Comparison of ENCODE assay signal across 8 cellular contexts in the genomic region with DNA sequence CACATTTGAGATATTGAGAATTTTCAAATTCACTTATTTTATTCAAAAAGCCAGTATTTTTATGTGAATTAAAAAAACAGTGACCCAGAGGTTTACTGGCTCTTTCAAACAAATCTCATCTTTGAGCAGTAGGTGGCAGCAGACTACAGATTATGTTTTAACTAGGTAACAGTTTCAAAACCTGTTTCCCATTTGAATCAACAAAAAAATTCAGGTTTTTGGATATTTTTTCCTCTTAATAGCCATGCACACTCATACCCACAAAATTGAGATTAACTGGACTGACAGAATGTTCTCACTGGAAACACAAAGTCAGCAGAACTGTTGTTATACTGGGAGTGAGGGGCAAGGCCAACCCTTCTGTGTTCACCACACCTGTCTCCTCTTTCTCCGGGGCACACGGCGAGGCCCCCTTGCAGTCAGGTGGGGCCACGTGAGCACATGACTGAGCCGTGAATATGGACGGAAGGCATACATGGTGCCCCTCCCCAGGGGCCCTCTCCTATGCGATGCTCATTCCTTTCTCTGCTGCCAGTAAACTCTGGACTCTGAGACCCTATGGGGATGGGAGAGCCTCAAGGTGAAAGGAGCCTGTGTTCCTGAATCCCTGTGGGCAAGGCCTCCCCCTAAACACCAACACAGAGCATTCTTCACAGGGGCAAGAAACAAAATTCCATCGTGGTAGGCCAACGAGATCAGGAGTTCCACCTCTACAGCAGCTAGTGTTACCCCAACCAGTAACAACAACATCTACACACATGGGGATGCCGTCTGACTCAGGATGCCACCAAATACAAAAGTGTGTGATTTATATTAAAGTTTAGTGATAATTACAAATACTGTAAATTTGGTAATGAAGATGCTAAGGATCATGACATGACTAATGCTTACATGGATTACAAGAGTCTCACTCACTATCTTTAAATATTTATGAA.
DNase-seq lines count a peak whose midpoint lies in the region; ATAC-seq, FAIRE-seq and TF ChIP-seq lines count a peak whose summit lies in the region.

No MANE protein-coding gene starts in this region.

- peaks cover 0 to 18% (median 7%) of the 10 kb centered on the region in 4 experiments; a peak in 4 of 8 replicates for H3K36me3 ChIP-seq in H1 (ENCODE audit: control insufficient read depth in 2 of 4, insufficient read depth in 4 of 4, low read length in 3 of 4)

- TF ChIP-seq CTCF in GM12872 (IDR thresholded peaks at IDR 0.05; ENCODE audit: insufficient read depth, low read depth, low read length): peak; percentile 55; the same call in 2 of the 3 replicates
- TF ChIP-seq CTCF in H1 (IDR thresholded peaks at IDR 0.05; ENCODE audit: control extremely low read depth in 1 of 3, insufficient read depth in 1 of 3, low read depth in 1 of 3, low read length in 3 of 3): peak in 2 of 3 experiments; percentile 50 to 57; a peak in 2 of 4 replicates

- H3K4me1 ChIP-seq in H1 (replicated peaks in 1 of 4; ENCODE audit: control insufficient read depth in 3 of 4, insufficient read depth in 4 of 4, low read length in 3 of 4): peaks cover 2 to 6% (median 5%) of the 10 kb centered on the region in 4 experiments; a peak in 4 of 7 replicates

- H2BK15ac ChIP-seq in H1 (ENCODE audit: low read length): no peak overlapping the region

- H2BK12ac ChIP-seq in H1 (ENCODE audit: low read depth, low read length): no peak overlapping the region

- no peak for TF ChIP-seq EP300 in H1 (IDR thresholded peaks at IDR 0.05; ENCODE audit: borderline replicate concordance in 1 of 2, low read depth in 2 of 2, low read length in 2 of 2)

- peak overlapping the region; percentile 12; the same call in 1 of the 2 replicates for H2AFZ ChIP-seq in H1 (ENCODE audit: low read length)

- no peaks in the 10 kb centered on the region for H3K9me3 ChIP-seq in H1 (ENCODE audit: insufficient read depth in 2 of 2, low read depth in 1 of 2, low read length in 1 of 2)

- H4K8ac ChIP-seq in H1 (ENCODE audit: extremely low read depth, insufficient read depth, low read length): no peak overlapping the region

- H3K23ac ChIP-seq in H1 (ENCODE audit: insufficient read length): no peak overlapping the region

- H3K4me3 ChIP-seq in H1 (ENCODE audit: extremely low read depth in 1 of 4, insufficient read depth in 2 of 4, low read depth in 3 of 4, low read length in 4 of 4): no peak overlapping the region

- no peaks in the 10 kb centered on the region for H3K79me1 ChIP-seq in H1 (ENCODE audit: low read depth, low read length)

- H4K5ac ChIP-seq in H1 (ENCODE audit: insufficient read length, low read depth, low read length): no peak overlapping the region

- H3K27ac ChIP-seq in H1 (ENCODE audit: low read depth, low read length): no peak overlapping the region; the same call in 1 of the 2 replicates

- no peak overlapping the region for H2BK5ac ChIP-seq in H1 (ENCODE audit: low read depth, low read length)

- POLR2A ChIA-PET in H1 (lab: Charles Lee; ENCODE audit: partially characterized antibody): no interaction called here

- no peak overlapping the region for H3K18ac ChIP-seq in H1 (ENCODE audit: extremely low read depth, low read length)

- no peaks in the 10 kb centered on the region for H4K20me1 ChIP-seq in H1 (replicated peaks in 1 of 2; ENCODE audit: control insufficient read depth in 1 of 2, insufficient read depth in 2 of 2, low read length in 2 of 2)

- H3K9ac ChIP-seq in H1 (replicated peaks in 1 of 4; ENCODE audit: extremely low read depth in 1 of 4, low read depth in 3 of 4, low read length in 3 of 4): 0 out of 7 replicates have a peak overlapping the region, but pooled peaks of 1 of the 4 experiments have one; percentile 2

- H3K4ac ChIP-seq in H1 (replicated peaks; ENCODE audit: insufficient read length, low read depth, low read length): no peak overlapping the region

- no peak overlapping the region for H3K56ac ChIP-seq in H1 (replicated peaks; ENCODE audit: insufficient read length, low read depth, low read length)

- no peak overlapping the region for H2BK120ac ChIP-seq in H1 (replicated peaks; ENCODE audit: low read depth, low read length)

- H2BK20ac ChIP-seq in H1 (ENCODE audit: low read length): no peak overlapping the region

- peak; percentile 76 to 80 for TF ChIP-seq RAD21 in H1 (IDR thresholded peaks at IDR 0.05 in 1 of 2, conservative IDR thresholded peaks at IDR 0.05 in 1 of 2; ENCODE audit: low read depth in 2 of 2, low read length in 2 of 2)

- H3K23me2 ChIP-seq in H1 (ENCODE audit: low read depth, low read length): no peaks in the 10 kb centered on the region; the same call in 1 of the 2 replicates

- no peaks in the 10 kb centered on the region for H3K79me2 ChIP-seq in H1 (ENCODE audit: control insufficient read depth in 1 of 2, insufficient read depth in 2 of 2, low read length in 2 of 2)

- TF ChIP-seq POLR2A in H1 (IDR thresholded peaks at IDR 0.05; ENCODE audit: control extremely low read depth in 1 of 2, low read depth in 2 of 2, low read length in 2 of 2): no peak

- no peak overlapping the region for H3K14ac ChIP-seq in H1 (ENCODE audit: insufficient read length)

- WGBS in H1 (ENCODE audit: extremely low coverage in 1 of 2, insufficient coverage in 1 of 2, insufficient read length in 1 of 2, insufficient replicate concordance in 2 of 2, low coverage in 1 of 2, low lambda C conversion rate in 2 of 2, missing lambda C conversion rate in 1 of 2), 2 experiments: 65% methylated on average over 10 of the region's 10 CpGs; no CpG with 5 or more reads in 1 of the 2 experiments

- no peak overlapping the region for H2AK5ac ChIP-seq in H1 (ENCODE audit: low read depth, low read length)

- ATAC-seq in GM19463 (IDR thresholded peaks at IDR 0.05; ENCODE audit: unreplicated experiment) (no peak), GM21381 (IDR thresholded peaks at IDR 0.05; ENCODE audit: unreplicated experiment) (no peak)

- no peak overlapping the region for H4K91ac ChIP-seq in H1 (replicated peaks; ENCODE audit: insufficient read length, low read length)

- H3K27me3 ChIP-seq in H1 (replicated peaks in 1 of 4; ENCODE audit: control insufficient read depth in 3 of 4, extremely low read depth in 1 of 4, insufficient read depth in 3 of 4, low read length in 3 of 4): no peaks in the 10 kb centered on the region

- DNase-seq in AML-193 (lab: John Stamatoyannopoulos, UW): peak; percentile 47 to 66
- peak; percentile 2 for DNase-seq in NCI-H1105 (lab: John Stamatoyannopoulos, UW)
- peak in 3 of 5 donors; percentile 37 to 61 (median 60) for DNase-seq in T-helper 1 cell
- peak in 1 of 2 experiments; percentile 63 for DNase-seq in H1 (ENCODE audit: low read depth in 1 of 2, low spot score in 2 of 2)
- DNase-seq in middle frontal gyrus (ENCODE audit: extremely low spot score, low spot score): peak; percentile 71

- CTCF ChIA-PET in H1 (lab: Charles Lee; ENCODE audit: partially characterized antibody): interaction anchor here (0.7 to 3.3 kb wide), 20 partner anchors 15 to 314 kb away, joined by 3 to 19 read pairs (median 4); partner anchors contain the start of gene MYL12A

- peak; percentile 36 for FAIRE-seq in H1 (lab: Jason Lieb, UNC)

- peak overlapping the region in 1 of 2 experiments; percentile 16; a peak in 1 of 4 replicates for H3K4me2 ChIP-seq in H1 (ENCODE audit: insufficient read depth in 1 of 2, low read depth in 2 of 2, low read length in 2 of 2)

TF ChIP-seq in H1, 55 proteins besides CTCF, POLR2A, EP300 and RAD21:
- TF ChIP-seq BACH1 (IDR thresholded peaks at IDR 0.05; ENCODE audit: low read length): no peak
- peak; percentile 86 for TF ChIP-seq MAX (IDR thresholded peaks at IDR 0.05)
- no peak for TF ChIP-seq KDM1A (IDR thresholded peaks at IDR 0.05; ENCODE audit: borderline replicate concordance, low read length)
- TF ChIP-seq SIN3A (conservative IDR thresholded peaks at IDR 0.05 in 1 of 2, IDR thresholded peaks at IDR 0.05 in 1 of 2; ENCODE audit: low read depth in 1 of 2, low read length in 2 of 2): 0 out of 4 replicates have a peak, but pooled peaks of 1 of the 2 experiments have one; percentile 24
- peak; percentile 65; the same call in 1 of the 2 replicates for TF ChIP-seq SP4 (IDR thresholded peaks at IDR 0.05; ENCODE audit: low read length)
- peak; percentile 67 for TF ChIP-seq E2F6 (IDR thresholded peaks at IDR 0.05)
- TF ChIP-seq, protein P1, sequence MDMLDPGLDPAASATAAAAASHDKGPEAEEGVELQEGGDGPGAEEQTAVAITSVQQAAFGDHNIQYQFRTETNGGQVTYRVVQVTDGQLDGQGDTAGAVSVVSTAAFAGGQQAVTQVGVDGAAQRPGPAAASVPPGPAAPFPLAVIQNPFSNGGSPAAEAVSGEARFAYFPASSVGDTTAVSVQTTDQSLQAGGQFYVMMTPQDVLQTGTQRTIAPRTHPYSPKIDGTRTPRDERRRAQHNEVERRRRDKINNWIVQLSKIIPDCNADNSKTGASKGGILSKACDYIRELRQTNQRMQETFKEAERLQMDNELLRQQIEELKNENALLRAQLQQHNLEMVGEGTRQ (IDR thresholded peaks at IDR 0.05; ENCODE audit: low read length): peak; percentile 86
- peak; percentile 35 for TF ChIP-seq ASH2L (IDR thresholded peaks at IDR 0.05; ENCODE audit: low read length)
